In genomic region chr12:4270670-4271432, GRCh38 we compare ENCODE assay signal across 8 cellular contexts. TPM values are rescaled to one million over a fixed set of nuclear protein-coding genes. Genes with fewer than 3 reads are reported as not detected.
DNase-seq lines count a peak whose midpoint lies in the region; ATAC-seq lines count a peak whose summit lies in the region.

No MANE protein-coding gene starts in this region.

- WGBS in thymus: under 1% methylated on average over 48 of the region's 48 CpGs

- H3K4me1 ChIP-seq in endocrine pancreas (ENCODE audit: control insufficient read depth, insufficient read depth, low read length) (no peaks in the 10 kb centered on the region), muscle layer of duodenum (ENCODE audit: control insufficient read depth in 1 of 2, insufficient read depth in 2 of 2, low read length in 2 of 2) (peaks cover 11 to 12% of the 10 kb centered on the region in 2 donors), thymus (ENCODE audit: control insufficient read depth, insufficient read depth, low read length) (peaks cover 33% of the 10 kb centered on the region)

- H3K9me3 ChIP-seq in endocrine pancreas (ENCODE audit: control insufficient read depth, low read length) (no peaks in the 10 kb centered on the region), muscle layer of duodenum (ENCODE audit: control insufficient read depth in 1 of 2, low read length in 2 of 2) (no peaks in the 10 kb centered on the region), thymus (ENCODE audit: control insufficient read depth) (no peaks in the 10 kb centered on the region)

- DNase-seq in NCI-H748 (lab: John Stamatoyannopoulos, UW; ENCODE audit: unreplicated experiment): peak; percentile 17
- no peak for DNase-seq in NCI-H748 treated with DMSO at 0.1 percent for 48 hours (lab: John Stamatoyannopoulos, UW)
- peak; percentile 55 to 72 for DNase-seq in activated CD4-positive, alpha-beta T cell treated with anti-CD3 and anti-CD28 coated beads, Interleukin-2, amount 50 U/mL, for 48 hours
- DNase-seq in GM19238 (ENCODE audit: insufficient read length, low spot score): no peak

- no peak for ATAC-seq in GM21367 (IDR thresholded peaks at IDR 0.05; ENCODE audit: unreplicated experiment)

- peak overlapping the region; percentile 32 for H3K4me3 ChIP-seq in endocrine pancreas (ENCODE audit: control insufficient read depth, insufficient read depth, low read length)
- peak overlapping the region; percentile 79 to 99 for H3K4me3 ChIP-seq in muscle layer of duodenum (ENCODE audit: low read depth in 1 of 2, low read length in 2 of 2)
- peak overlapping the region; percentile 72 for H3K4me3 ChIP-seq in thymus (ENCODE audit: low read length)

- H3K36me3 ChIP-seq in endocrine pancreas (ENCODE audit: control insufficient read depth, insufficient read depth, low read length) (no peaks in the 10 kb centered on the region), muscle layer of duodenum (ENCODE audit: control insufficient read depth in 1 of 2, insufficient read depth in 2 of 2, low read length in 2 of 2) (peaks cover 0 to under 1% of the 10 kb centered on the region in 2 donors), thymus (ENCODE audit: control insufficient read depth, insufficient read depth) (no peaks in the 10 kb centered on the region)

- peak overlapping the region; percentile 94 for H3K27ac ChIP-seq in muscle layer of duodenum (ENCODE audit: low read length)
- H3K27ac ChIP-seq in thymus (ENCODE audit: low read depth): peak overlapping the region; percentile 92

- H3K9ac ChIP-seq in endocrine pancreas (ENCODE audit: control insufficient read depth, insufficient read depth, low read length): no peak overlapping the region

- H3K27me3 ChIP-seq in endocrine pancreas (ENCODE audit: control insufficient read depth, insufficient read depth, low read length): no peaks in the 10 kb centered on the region
- H3K27me3 ChIP-seq in muscle layer of duodenum (ENCODE audit: low read depth, low read length): no peaks in the 10 kb centered on the region
- peaks cover 57% of the 10 kb centered on the region for H3K27me3 ChIP-seq in thymus (ENCODE audit: control insufficient read depth, insufficient read depth)

RNA-seq across cellular contexts. Expression of gene CCND2, which starts 2.7 kb away (rescaled TPM):
- 16.0 TPM for polyA plus RNA-seq in thymus

RNA-seq across cellular contexts. Expression of gene TIGAR, which starts 50.2 kb away (rescaled TPM):
- 10.7 TPM for polyA plus RNA-seq in thymus

Comparison
In these comparisons a context has a peak if more than half of its experiments do, and no peak if none do; other contexts are left out.
1. DNase-seq: peak in NCI-H748 (single experiment) and activated CD4-positive, alpha-beta T cell treated with anti-CD3 and anti-CD28 coated beads, Interleukin-2, amount 50 U/mL, for 48 hours (2 of 2); none in NCI-H748 treated with DMSO at 0.1 percent for 48 hours (single experiment) and GM19238 (single experiment).
2. H3K4me3 ChIP-seq: peak in every context shown above with its lines; median percentile 89 in muscle layer of duodenum; 72 in thymus; 32 in endocrine pancreas.